In the genomic region with DNA sequence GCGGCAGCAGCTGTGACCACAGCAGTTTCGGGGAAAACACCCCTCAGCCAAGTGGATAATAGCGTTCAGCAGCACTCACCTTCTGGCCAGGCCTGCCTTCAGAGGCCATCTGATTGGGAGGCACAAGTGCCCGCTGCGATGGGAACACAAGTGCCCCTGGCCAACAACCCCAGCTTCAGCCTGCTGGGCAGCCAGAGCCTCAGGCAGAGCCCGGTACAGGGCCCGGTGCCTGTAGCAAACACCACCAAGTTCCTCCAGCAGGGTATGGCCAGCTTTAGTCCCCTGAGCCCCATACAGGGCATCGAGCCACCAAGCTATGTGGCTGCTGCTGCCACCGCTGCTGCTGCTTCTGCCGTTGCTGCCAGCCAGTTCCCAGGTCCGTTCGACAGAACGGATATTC, we compare ENCODE assay signal across 23 cellular contexts. TPM values are rescaled to one million over a fixed set of nuclear protein-coding genes. Genes with fewer than 3 reads are reported as not detected.
DNase-seq lines count a peak whose midpoint lies in the region; ATAC-seq and TF ChIP-seq lines count a peak whose summit lies in the region.
"Had no signal": no experiment of that assay in that cellular context is flagged by ENCODE, and none has a peak within 500 bp of the region (broad histone marks: within the 10 kb centered on the region; RNA-seq: fewer than 3 reads in every experiment).

No MANE protein-coding gene starts in this region.

- no peak overlapping the region for H3K4me3 ChIP-seq in spleen
- H3K4me3 ChIP-seq in stomach, result no peak overlapping the region
- H3K4me3 ChIP-seq: BLaER1, PC-9, SJSA1 had no signal

- H3K4me1 ChIP-seq in spleen (peaks cover 0 to 3% (median 0%) of the 10 kb centered on the region in 6 donors), stomach (peaks cover 3 to 19% (median 15%) of the 10 kb centered on the region in 4 donors)
- H3K4me1 ChIP-seq: SJSA1 had no signal

- H3K27ac Mint-ChIP-seq in WTC11, result no peak overlapping the region
- no peak overlapping the region for H3K27ac Mint-ChIP-seq in immature natural killer cell
- H3K27ac Mint-ChIP-seq: CD4-positive, CD25-positive, alpha-beta regulatory T cell had no signal

- peaks cover 0 to 7% (median 0%) of the 10 kb centered on the region in 7 donors for H3K27me3 ChIP-seq in spleen (replicated peaks in 1 of 7)
- H3K27me3 ChIP-seq in stomach, result peaks cover 0 to 3% (median 0%) of the 10 kb centered on the region in 3 donors
- H3K27me3 ChIP-seq: BLaER1, SJSA1 had no signal

- H3K27me3 Mint-ChIP-seq in WTC11 (ENCODE audit: low read depth) (no peaks in the 10 kb centered on the region), immature natural killer cell (ENCODE audit: low read depth in 3 of 3) (peaks cover 2 to 6% (median 5%) of the 10 kb centered on the region in 3 donors)
- H3K27me3 Mint-ChIP-seq: CD4-positive, CD25-positive, alpha-beta regulatory T cell had no signal

- no peaks in the 10 kb centered on the region for H3K36me3 Mint-ChIP-seq in WTC11
- H3K36me3 Mint-ChIP-seq in immature natural killer cell, result no peaks in the 10 kb centered on the region
- H3K36me3 Mint-ChIP-seq: CD4-positive, CD25-positive, alpha-beta regulatory T cell had no signal

- no peak overlapping the region for H3K27ac ChIP-seq in spleen
- H3K27ac ChIP-seq in stomach, result no peak overlapping the region
- H3K27ac ChIP-seq: BLaER1, HL-60, PC-9, SJSA1 had no signal

- CTCF ChIA-PET in WTC11 (lab: Charles Lee), result interaction anchor here (0.7 to 1.9 kb wide), 5 partner anchors 10 to 148 kb away, joined by 3 to 4 read pairs (median 3); no protein-coding TSS in a partner anchor

- no peak for TF ChIP-seq EP300 in stomach (IDR thresholded peaks at IDR 0.05)

- intact Hi-C loops in spleen (cut with DNase I; ENCODE audit: low total_unique reads) (no loop called here), stomach (cut with DNase I; ENCODE audit: low total_unique reads) (no loop called here)

- no peaks in the 10 kb centered on the region for H3K36me3 ChIP-seq in spleen
- peaks cover 0 to 7% (median 0%) of the 10 kb centered on the region in 4 donors for H3K36me3 ChIP-seq in stomach
- H3K36me3 ChIP-seq: BLaER1, SJSA1 had no signal

- H3K9me3 Mint-ChIP-seq in WTC11 (no peaks in the 10 kb centered on the region), immature natural killer cell (no peaks in the 10 kb centered on the region)

- no peaks in the 10 kb centered on the region for H3K9me3 ChIP-seq in spleen
- no peaks in the 10 kb centered on the region for H3K9me3 ChIP-seq in stomach
- H3K9me3 ChIP-seq: BLaER1, SJSA1 had no signal

- ATAC-seq in WTC11, result peak; percentile 13; the same call in 1 of the 2 replicates
- ATAC-seq: HCT116 had no signal

- 78 to 93% (median 89%) methylated on average over 9 to 13 of the region's 13 CpGs; no CpG with 5 or more reads in 1 of the 5 donors for WGBS in spleen, 5 donors
- 80 to 100% (median 85%) methylated on average over 4 to 13 of the region's 13 CpGs for WGBS in stomach, 5 donors

- H3K4me3 Mint-ChIP-seq in WTC11 (no peak overlapping the region), immature natural killer cell (no peak overlapping the region)
- H3K4me3 Mint-ChIP-seq: CD4-positive, CD25-positive, alpha-beta regulatory T cell had no signal

- DNase-seq in NCI-H1092 treated with DMSO at 0.1 percent for 48 hours (lab: John Stamatoyannopoulos, UW), result peak; percentile 59
- DNase-seq in NCI-H1092 (lab: John Stamatoyannopoulos, UW), result no peak
- peak; percentile 13 for DNase-seq in NCI-H1694 (lab: John Stamatoyannopoulos, UW)
- no peak for DNase-seq in WTC11 (ENCODE audit: low spot score)
- DNase-seq in spleen, result peak; percentile 59
- no peak for DNase-seq in immature natural killer cell
- no peak for DNase-seq in stomach
- DNase-seq: CD4-positive, CD25-positive, alpha-beta regulatory T cell; DMS79; EL; GDM1; GOT3; NCI-H1048; NCI-H1436; NCI-H1930; NCI-H446 treated with DMSO at 0.1 percent for 48 hours; NCI-H526 treated with DMSO at 0.1 percent for 48 hours; PC-9; Right ventricle myocardium superior had no signal

- TF ChIP-seq CTCF in WTC11 (IDR thresholded peaks at IDR 0.05) (no peak), spleen (IDR thresholded peaks at IDR 0.05 in 8 of 11, conservative IDR thresholded peaks at IDR 0.05 in 3 of 11) (no peak), stomach (IDR thresholded peaks at IDR 0.05) (no peak)

- POLR2A ChIA-PET in WTC11 (lab: Charles Lee), result no interaction called here

- TF ChIP-seq POLR2A in spleen (IDR thresholded peaks at IDR 0.05) (no peak), stomach (IDR thresholded peaks at IDR 0.05) (no peak)

- peaks cover 48% of the 10 kb centered on the region for H3K4me1 Mint-ChIP-seq in WTC11
- H3K4me1 Mint-ChIP-seq in immature natural killer cell, result no peaks in the 10 kb centered on the region
- H3K4me1 Mint-ChIP-seq: CD4-positive, CD25-positive, alpha-beta regulatory T cell had no signal

TF ChIP-seq in WTC11, 78 proteins besides CTCF, POLR2A, EP300 and RAD21:
- no peak for TF ChIP-seq KAT7 (CRISPR knock-in tag; IDR thresholded peaks at IDR 0.05; ENCODE audit: borderline replicate concordance)
- no peak for TF ChIP-seq ZNF317 (CRISPR knock-in tag; IDR thresholded peaks at IDR 0.05; ENCODE audit: borderline replicate concordance, low read depth)
- TF ChIP-seq, protein P1, sequence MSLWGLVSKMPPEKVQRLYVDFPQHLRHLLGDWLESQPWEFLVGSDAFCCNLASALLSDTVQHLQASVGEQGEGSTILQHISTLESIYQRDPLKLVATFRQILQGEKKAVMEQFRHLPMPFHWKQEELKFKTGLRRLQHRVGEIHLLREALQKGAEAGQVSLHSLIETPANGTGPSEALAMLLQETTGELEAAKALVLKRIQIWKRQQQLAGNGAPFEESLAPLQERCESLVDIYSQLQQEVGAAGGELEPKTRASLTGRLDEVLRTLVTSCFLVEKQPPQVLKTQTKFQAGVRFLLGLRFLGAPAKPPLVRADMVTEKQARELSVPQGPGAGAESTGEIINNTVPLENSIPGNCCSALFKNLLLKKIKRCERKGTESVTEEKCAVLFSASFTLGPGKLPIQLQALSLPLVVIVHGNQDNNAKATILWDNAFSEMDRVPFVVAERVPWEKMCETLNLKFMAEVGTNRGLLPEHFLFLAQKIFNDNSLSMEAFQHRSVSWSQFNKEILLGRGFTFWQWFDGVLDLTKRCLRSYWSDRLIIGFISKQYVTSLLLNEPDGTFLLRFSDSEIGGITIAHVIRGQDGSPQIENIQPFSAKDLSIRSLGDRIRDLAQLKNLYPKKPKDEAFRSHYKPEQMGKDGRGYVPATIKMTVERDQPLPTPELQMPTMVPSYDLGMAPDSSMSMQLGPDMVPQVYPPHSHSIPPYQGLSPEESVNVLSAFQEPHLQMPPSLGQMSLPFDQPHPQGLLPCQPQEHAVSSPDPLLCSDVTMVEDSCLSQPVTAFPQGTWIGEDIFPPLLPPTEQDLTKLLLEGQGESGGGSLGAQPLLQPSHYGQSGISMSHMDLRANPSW (CRISPR knock-in tag; conservative IDR thresholded peaks at IDR 0.05; ENCODE audit: low read depth), result no peak
- TF ChIP-seq SOX15 (CRISPR knock-in tag; IDR thresholded peaks at IDR 0.05), result no peak
- no peak for TF ChIP-seq TEAD4 (CRISPR knock-in tag; IDR thresholded peaks at IDR 0.05)
- no peak for TF ChIP-seq MXD4 (CRISPR knock-in tag; IDR thresholded peaks at IDR 0.05; ENCODE audit: borderline replicate concordance)
- TF ChIP-seq ZNF121 (CRISPR knock-in tag; IDR thresholded peaks at IDR 0.05), result no peak
TF ChIP-seq in WTC11: peak in this region for 0.

RNA-seq across cellular contexts. Expression of gene MTM1, which starts 56.0 kb away (rescaled TPM):
- total RNA-seq in WTC11 (2021) (7.6 to 10.4 TPM (median 8.6 TPM) in 3 replicates), spleen (10 to 100 TPM; 24.9 to 39.5 (median 27.1) TPM), stomach (10 to 100 TPM in 3 of 5 donors, 1 to 10 TPM in 2; 5.8 to 28.0 (median 20.5) TPM)
- polyA plus RNA-seq in spleen (1 to 10 TPM; 6.3 to 9.8 (median 7.0) TPM), immature natural killer cell (1 to 10 TPM; 2.9 to 4.9 (median 4.9) TPM), stomach (1 to 10 TPM; 3.5 to 5.8 (median 4.7) TPM)

Comparison
In these comparisons a context has a peak if more than half of its experiments do, and no peak if none do; other contexts are left out.
1. DNase-seq: peak in NCI-H1092 treated with DMSO at 0.1 percent for 48 hours (single experiment), NCI-H1694 (single experiment) and spleen (single experiment); none in NCI-H1092 (single experiment), WTC11 (single experiment), immature natural killer cell (0 of 3) and stomach (single experiment).